ENCODE assay signal across 39 cellular contexts in genomic region chr1:194584052-194584451, GRCh38.
"Had no signal": no experiment of that assay in that cellular context is flagged by ENCODE, and none has a peak within 500 bp of the region (broad histone marks: within the 10 kb centered on the region; RNA-seq: fewer than 3 reads in every experiment).

No MANE protein-coding gene starts in this region.

- H3K27ac Mint-ChIP-seq: activated naive CD4-positive, alpha-beta T cell treated with anti-CD3 and anti-CD28 coated beads for 36 hours; activated naive CD4-positive, alpha-beta T cell treated with anti-CD3 and anti-CD28 coated beads, Interleukin-2, amount 10 ng/mL, durations not matched to agents 7 days and 5 days; activated naive CD4-positive, alpha-beta T cell treated with anti-CD3 and anti-CD28 coated beads, Interleukin-2, amount 50 U/mL, for 24 hours; activated naive CD4-positive, alpha-beta T cell treated with anti-CD3 and anti-CD28 coated beads, Interleukin-2, amount 50 U/mL, for 72 hours; activated naive CD8-positive, alpha-beta T cell; activated naive CD8-positive, alpha-beta T cell treated with anti-CD3 and anti-CD28 coated beads for 36 hours; activated naive CD8-positive, alpha-beta T cell treated with anti-CD3 and anti-CD28 coated beads, Interleukin-2, amount 10 ng/mL, durations not matched to agents 7 days and 5 days; activated naive CD8-positive, alpha-beta T cell treated with anti-CD3 and anti-CD28 coated beads, Interleukin-2, amount 50 U/mL, for 24 hours; activated T-cell treated with anti-CD3 and anti-CD28 coated beads, Interleukin-2, amount 50 U/mL, for 24 hours; activated T-cell treated with anti-CD3 and anti-CD28 coated beads, Interleukin-2, amount 50 U/mL, for 72 hours; activated T-helper 1 cell treated with anti-CD3 and anti-CD28 coated beads, Interleukin-12 subunit alpha, Interleukin-12 subunit beta, Interleukin-2, Interleukin-4 antibody, amounts not matched to agents 30 ng/mL and 10 ng/mL and 1 ng/mL, durations not matched to agents 14 hours and 24 hours and 36 hours; activated T-helper 17 cell treated with anti-CD3 and anti-CD28 coated beads, Interleukin-2, amount 50 U/mL, for 72 hours; activated T-helper 2 cell treated with anti-CD3 and anti-CD28 coated beads, Interferon-gamma antibody, Interleukin-2, Interleukin-4, amounts not matched to agents 10 μg/mL and 5 μg/mL and 100 μg/mL, durations not matched to agents 14 hours and 24 hours and 36 hours; brain had no signal

- H3K27ac ChIP-seq: adrenal gland, ascending aorta, body of pancreas, brain microvascular endothelial cell, breast epithelium, cardiac muscle cell had no signal

- H3K4me1 Mint-ChIP-seq: activated naive CD4-positive, alpha-beta T cell treated with anti-CD3 and anti-CD28 coated beads, Interleukin-2, amount 10 ng/mL, durations not matched to agents 7 days and 5 days; activated naive CD4-positive, alpha-beta T cell treated with anti-CD3 and anti-CD28 coated beads, Interleukin-2, amount 50 U/mL, for 24 hours; activated naive CD8-positive, alpha-beta T cell treated with anti-CD3 and anti-CD28 coated beads for 36 hours; activated naive CD8-positive, alpha-beta T cell treated with anti-CD3 and anti-CD28 coated beads, Interleukin-2, amount 10 ng/mL, durations not matched to agents 7 days and 5 days; activated naive CD8-positive, alpha-beta T cell treated with anti-CD3 and anti-CD28 coated beads, Interleukin-2, amount 50 U/mL, for 24 hours; activated T-helper 17 cell treated with anti-CD3 and anti-CD28 coated beads, Interleukin-2, amount 50 U/mL, for 72 hours; brain; central memory CD8-positive, alpha-beta T cell had no signal

- H3K4me1 ChIP-seq: adrenal gland, ascending aorta, body of pancreas, breast epithelium had no signal

- H3K36me3 ChIP-seq: adrenal gland, ascending aorta, brain microvascular endothelial cell, breast epithelium, cardiac muscle cell had no signal

- H3K27me3 ChIP-seq: adrenal gland, ascending aorta, body of pancreas, brain microvascular endothelial cell, breast epithelium, cardiac muscle cell had no signal

- H3K9me3 Mint-ChIP-seq: activated naive CD4-positive, alpha-beta T cell treated with anti-CD3 and anti-CD28 coated beads for 36 hours; activated naive CD4-positive, alpha-beta T cell treated with anti-CD3 and anti-CD28 coated beads, Interleukin-2, amount 10 ng/mL, durations not matched to agents 7 days and 5 days; activated naive CD4-positive, alpha-beta T cell treated with anti-CD3 and anti-CD28 coated beads, Interleukin-2, amount 50 U/mL, for 24 hours; activated naive CD8-positive, alpha-beta T cell treated with anti-CD3 and anti-CD28 coated beads, Interleukin-2, amount 10 ng/mL, durations not matched to agents 7 days and 5 days; activated T-cell treated with anti-CD3 and anti-CD28 coated beads, Interleukin-2, amount 50 U/mL, for 24 hours; activated T-cell treated with anti-CD3 and anti-CD28 coated beads, Interleukin-2, amount 50 U/mL, for 4 hours; activated T-cell treated with anti-CD3 and anti-CD28 coated beads, Interleukin-2, amount 50 U/mL, for 72 hours; activated T-helper 1 cell treated with anti-CD3 and anti-CD28 coated beads, Interleukin-12 subunit alpha, Interleukin-12 subunit beta, Interleukin-2, Interleukin-4 antibody, amounts not matched to agents 30 ng/mL and 10 ng/mL and 1 ng/mL, durations not matched to agents 14 hours and 24 hours and 36 hours; activated T-helper 2 cell treated with anti-CD3 and anti-CD28 coated beads, Interferon-gamma antibody, Interleukin-2, Interleukin-4, amounts not matched to agents 10 μg/mL and 5 μg/mL and 100 μg/mL, durations not matched to agents 14 hours and 24 hours and 36 hours had no signal

- H3K4me3 Mint-ChIP-seq: activated naive CD4-positive, alpha-beta T cell treated with anti-CD3 and anti-CD28 coated beads for 36 hours; activated naive CD4-positive, alpha-beta T cell treated with anti-CD3 and anti-CD28 coated beads, Interleukin-2, amount 10 ng/mL, durations not matched to agents 7 days and 5 days; activated naive CD4-positive, alpha-beta T cell treated with anti-CD3 and anti-CD28 coated beads, Interleukin-2, amount 50 U/mL, for 24 hours; activated naive CD8-positive, alpha-beta T cell; activated naive CD8-positive, alpha-beta T cell treated with anti-CD3 and anti-CD28 coated beads for 36 hours; activated naive CD8-positive, alpha-beta T cell treated with anti-CD3 and anti-CD28 coated beads, Interleukin-2, amount 10 ng/mL, durations not matched to agents 7 days and 5 days; activated naive CD8-positive, alpha-beta T cell treated with anti-CD3 and anti-CD28 coated beads, Interleukin-2, amount 50 U/mL, for 24 hours; activated T-cell treated with anti-CD3 and anti-CD28 coated beads, Interleukin-2, amount 50 U/mL, for 24 hours; activated T-cell treated with anti-CD3 and anti-CD28 coated beads, Interleukin-2, amount 50 U/mL, for 4 hours; activated T-cell treated with anti-CD3 and anti-CD28 coated beads, Interleukin-2, amount 50 U/mL, for 72 hours; activated T-helper 1 cell treated with anti-CD3 and anti-CD28 coated beads, Interleukin-12 subunit alpha, Interleukin-12 subunit beta, Interleukin-2, Interleukin-4 antibody, amounts not matched to agents 30 ng/mL and 10 ng/mL and 1 ng/mL, durations not matched to agents 14 hours and 24 hours and 36 hours; activated T-helper 17 cell treated with anti-CD3 and anti-CD28 coated beads, Interleukin-2, amount 50 U/mL, for 72 hours; brain; central memory CD8-positive, alpha-beta T cell had no signal

- H3K4me3 ChIP-seq: adrenal gland, ascending aorta, body of pancreas, breast epithelium, cardiac muscle cell had no signal

- H3K36me3 Mint-ChIP-seq: activated naive CD4-positive, alpha-beta T cell treated with anti-CD3 and anti-CD28 coated beads, Interleukin-2, amount 10 ng/mL, durations not matched to agents 7 days and 5 days; activated naive CD4-positive, alpha-beta T cell treated with anti-CD3 and anti-CD28 coated beads, Interleukin-2, amount 50 U/mL, for 24 hours; activated naive CD4-positive, alpha-beta T cell treated with anti-CD3 and anti-CD28 coated beads, Interleukin-2, amount 50 U/mL, for 72 hours; activated naive CD8-positive, alpha-beta T cell; activated naive CD8-positive, alpha-beta T cell treated with anti-CD3 and anti-CD28 coated beads for 36 hours; activated naive CD8-positive, alpha-beta T cell treated with anti-CD3 and anti-CD28 coated beads, Interleukin-2, amount 10 ng/mL, durations not matched to agents 7 days and 5 days; brain had no signal

- H3K9me3 ChIP-seq: adrenal gland, body of pancreas, breast epithelium had no signal

- DNase-seq: activated effector memory CD4-positive, alpha-beta T cell treated with anti-CD3 and anti-CD28 coated beads, Interleukin-2, amount 50 U/mL, for 16 hours; activated effector memory CD4-positive, alpha-beta T cell treated with Interleukin-2 at 50 U/mL for 16 hours; activated gamma-delta T cell; activated gamma-delta T cell treated with Interleukin-2 at 50 U/mL for 16 hours; activated naive CD4-positive, alpha-beta T cell; activated naive CD4-positive, alpha-beta T cell treated with anti-CD3 and anti-CD28 coated beads for 36 hours; activated naive CD4-positive, alpha-beta T cell treated with anti-CD3 and anti-CD28 coated beads, Interleukin-2, amount 10 ng/mL, durations not matched to agents 7 days and 5 days; activated naive CD4-positive, alpha-beta T cell treated with anti-CD3 and anti-CD28 coated beads, Interleukin-2, amount 50 U/mL, for 16 hours; activated naive CD4-positive, alpha-beta T cell treated with Interleukin-2 at 50 U/mL for 16 hours; activated naive CD8-positive, alpha-beta T cell treated with anti-CD3 and anti-CD28 coated beads for 36 hours; activated naive CD8-positive, alpha-beta T cell treated with anti-CD3 and anti-CD28 coated beads, Interleukin-2, amount 10 ng/mL, durations not matched to agents 7 days and 5 days; activated naive CD8-positive, alpha-beta T cell treated with anti-CD3 and anti-CD28 coated beads, Interleukin-2, amount 50 U/mL, for 24 hours; activated T-cell treated with anti-CD3 and anti-CD28 coated beads, Interleukin-2, amount 50 U/mL, for 24 hours; activated T-cell treated with anti-CD3 and anti-CD28 coated beads, Interleukin-2, amount 50 U/mL, for 4 hours; activated T-cell treated with anti-CD3 and anti-CD28 coated beads, Interleukin-2, amount 50 U/mL, for 48 hours; activated T-cell treated with anti-CD3 and anti-CD28 coated beads, Interleukin-2, amount 50 U/mL, for 72 hours; adrenal gland; amniotic stem cell; amygdala; anterior cingulate cortex; aorta; body of pancreas; brain microvascular endothelial cell; caudate nucleus; central memory CD4-positive, alpha-beta T cell; cerebellar nuclear complex had no signal

- H3K27me3 Mint-ChIP-seq: activated naive CD4-positive, alpha-beta T cell treated with anti-CD3 and anti-CD28 coated beads, Interleukin-2, amount 10 ng/mL, durations not matched to agents 7 days and 5 days; activated naive CD4-positive, alpha-beta T cell treated with anti-CD3 and anti-CD28 coated beads, Interleukin-2, amount 50 U/mL, for 24 hours; activated naive CD8-positive, alpha-beta T cell; activated naive CD8-positive, alpha-beta T cell treated with anti-CD3 and anti-CD28 coated beads for 36 hours; activated naive CD8-positive, alpha-beta T cell treated with anti-CD3 and anti-CD28 coated beads, Interleukin-2, amount 10 ng/mL, durations not matched to agents 7 days and 5 days; activated naive CD8-positive, alpha-beta T cell treated with anti-CD3 and anti-CD28 coated beads, Interleukin-2, amount 50 U/mL, for 24 hours; activated T-cell treated with anti-CD3 and anti-CD28 coated beads, Interleukin-2, amount 50 U/mL, for 24 hours; brain; central memory CD8-positive, alpha-beta T cell had no signal

- ATAC-seq: activated naive CD4-positive, alpha-beta T cell treated with anti-CD3 and anti-CD28 coated beads, Interleukin-2, amount 50 U/mL, for 72 hours; activated naive CD8-positive, alpha-beta T cell treated with anti-CD3 and anti-CD28 coated beads, Interleukin-2, amount 50 U/mL, for 24 hours; activated T-cell treated with anti-CD3 and anti-CD28 coated beads, Interleukin-2, amount 50 U/mL, for 4 hours; activated T-cell treated with anti-CD3 and anti-CD28 coated beads, Interleukin-2, amount 50 U/mL, for 72 hours; activated T-helper 17 cell treated with anti-CD3 and anti-CD28 coated beads, Interleukin-2, amount 50 U/mL, for 72 hours; body of pancreas had no signal

- FAIRE-seq: astrocyte, bronchial epithelial cell had no signal
